13 cellular contexts compared by ENCODE assay signal in the genomic region with DNA sequence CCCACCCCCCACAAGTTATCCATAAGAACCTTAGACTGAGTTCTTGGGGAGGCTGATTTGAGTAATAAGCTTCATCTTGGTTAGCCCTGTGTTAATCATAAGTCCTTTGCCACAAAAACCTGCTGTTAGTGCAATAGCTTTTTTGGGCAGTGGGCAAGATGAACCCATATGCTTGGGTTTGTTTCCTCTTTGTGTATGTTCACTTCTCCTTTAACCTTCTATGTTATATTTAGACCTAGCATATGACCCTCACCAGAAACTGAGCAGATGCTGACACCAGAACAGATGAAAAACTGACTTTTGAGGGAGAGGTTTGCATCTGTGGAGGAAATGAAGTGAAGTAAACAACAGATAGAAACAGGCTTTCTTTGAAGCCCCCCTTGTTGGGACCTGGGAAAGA.
A peak's percentile ranks its signal among the peaks of the same experiment; 100 is the strongest.
DNase-seq lines count a peak whose midpoint lies in the region; ATAC-seq, FAIRE-seq and TF ChIP-seq lines count a peak whose summit lies in the region.
"Had no signal": no experiment of that assay in that cellular context is flagged by ENCODE, and none has a peak within 500 bp of the region (broad histone marks: within the 10 kb centered on the region; RNA-seq: fewer than 3 reads in every experiment).

No MANE protein-coding gene starts in this region.

- no peaks in the 10 kb centered on the region for H3K79me2 ChIP-seq in smooth muscle cell (ENCODE audit: low read depth)

- no peaks in the 10 kb centered on the region for H4K20me1 ChIP-seq in smooth muscle cell (ENCODE audit: low read depth)

- peak; percentile 87 for FAIRE-seq in GM12891 (lab: Jason Lieb, UNC)

- POLR2A ChIA-PET in A673 (lab: Charles Lee; ENCODE audit: low non-redundant PET), result no interaction called here

- ATAC-seq in GM21390 (IDR thresholded peaks at IDR 0.05; ENCODE audit: unreplicated experiment) (peak; percentile 62), HG03354 (IDR thresholded peaks at IDR 0.05; ENCODE audit: poor library complexity, severe bottlenecking, unreplicated experiment) (peak; percentile 86)
- peak; percentile 48 for ATAC-seq in effector memory CD8-positive, alpha-beta T cell (replicated peaks)

- no peak for TF ChIP-seq POLR2A in GM12891 (IDR thresholded peaks at IDR 0.05; ENCODE audit: low read depth, low read length)

- H3K27me3 Mint-ChIP-seq in effector memory CD8-positive, alpha-beta T cell, result peaks cover 26% of the 10 kb centered on the region in 2 donors
- peaks cover 16% of the 10 kb centered on the region for H3K27me3 Mint-ChIP-seq in activated naive CD8-positive, alpha-beta T cell treated with anti-CD3 and anti-CD28 coated beads for 36 hours
- H3K27me3 Mint-ChIP-seq: brain had no signal

- H3K36me3 ChIP-seq in smooth muscle cell (ENCODE audit: low read depth), result no peaks in the 10 kb centered on the region
- H3K36me3 ChIP-seq in A673 (ENCODE audit: insufficient read depth, low read length, poor library complexity, severe bottlenecking), result no peaks in the 10 kb centered on the region
- H3K36me3 ChIP-seq: ovary had no signal

- intact Hi-C loops in A673 (cut with micrococcal nuclease; ENCODE audit: unreplicated experiment), result no loop called here

- DNase-seq in GM12891 (ENCODE audit: insufficient read length, low spot score) (no peak), AG20443 (ENCODE audit: low spot score) (no peak), smooth muscle cell (lab: John Stamatoyannopoulos, UW; ENCODE audit: unreplicated experiment) (no peak), A673 (ENCODE audit: low spot score) (no peak)
- DNase-seq in effector memory CD8-positive, alpha-beta T cell, result no peak
- no peak for DNase-seq in activated naive CD8-positive, alpha-beta T cell treated with anti-CD3 and anti-CD28 coated beads for 36 hours
- DNase-seq: activated CD4-positive, alpha-beta T cell treated with anti-CD3 and anti-CD28 coated beads, Interleukin-2, amount 50 U/mL, for 4 hours; CD4-positive, alpha-beta T cell; NCI-H510A treated with DMSO at 0.1 percent for 48 hours; ovary had no signal

- CTCF ChIA-PET in A673 (lab: Charles Lee), result no interaction called here

- H3K27ac Mint-ChIP-seq in effector memory CD8-positive, alpha-beta T cell, result no peak overlapping the region
- no peak overlapping the region for H3K27ac Mint-ChIP-seq in activated naive CD8-positive, alpha-beta T cell treated with anti-CD3 and anti-CD28 coated beads for 36 hours
- H3K27ac Mint-ChIP-seq: CD4-positive, alpha-beta T cell had no signal

- no peak overlapping the region for H3K9ac ChIP-seq in smooth muscle cell (ENCODE audit: low read depth)

- H3K4me1 Mint-ChIP-seq in effector memory CD8-positive, alpha-beta T cell (ENCODE audit: low read depth in 2 of 2), result no peaks in the 10 kb centered on the region
- H3K4me1 Mint-ChIP-seq in activated naive CD8-positive, alpha-beta T cell treated with anti-CD3 and anti-CD28 coated beads for 36 hours, result no peaks in the 10 kb centered on the region

- no peak overlapping the region for H3K4me2 ChIP-seq in smooth muscle cell

- H3K4me3 Mint-ChIP-seq in effector memory CD8-positive, alpha-beta T cell, result no peak overlapping the region
- H3K4me3 Mint-ChIP-seq in activated naive CD8-positive, alpha-beta T cell treated with anti-CD3 and anti-CD28 coated beads for 36 hours, result no peak overlapping the region
- H3K4me3 Mint-ChIP-seq: brain; CD4-positive, alpha-beta T cell had no signal

- no peak overlapping the region for H3K27ac ChIP-seq in smooth muscle cell (ENCODE audit: low read depth)
- H3K27ac ChIP-seq in A673 (ENCODE audit: low read depth, low read length, poor library complexity, severe bottlenecking), result no peak overlapping the region
- H3K27ac ChIP-seq: ovary had no signal

- H3K9me3 Mint-ChIP-seq in effector memory CD8-positive, alpha-beta T cell, result no peaks in the 10 kb centered on the region
- H3K9me3 Mint-ChIP-seq in activated naive CD8-positive, alpha-beta T cell treated with anti-CD3 and anti-CD28 coated beads for 36 hours, result no peaks in the 10 kb centered on the region
- H3K9me3 Mint-ChIP-seq: brain; CD4-positive, alpha-beta T cell had no signal

- no peaks in the 10 kb centered on the region for H3K4me1 ChIP-seq in smooth muscle cell (ENCODE audit: low read depth)
- no peaks in the 10 kb centered on the region for H3K4me1 ChIP-seq in A673 (ENCODE audit: insufficient read depth, low read length, poor library complexity, severe bottlenecking)

- H2AFZ ChIP-seq in smooth muscle cell (ENCODE audit: low read depth), result no peak overlapping the region

- H3K36me3 Mint-ChIP-seq in effector memory CD8-positive, alpha-beta T cell (ENCODE audit: insufficient read depth), result peaks cover 3% of the 10 kb centered on the region
- H3K36me3 Mint-ChIP-seq in activated naive CD8-positive, alpha-beta T cell treated with anti-CD3 and anti-CD28 coated beads for 36 hours, result no peaks in the 10 kb centered on the region
- H3K36me3 Mint-ChIP-seq: brain had no signal

- TF ChIP-seq CTCF in smooth muscle cell (IDR thresholded peaks at IDR 0.05; ENCODE audit: borderline replicate concordance, insufficient read depth, poor library complexity, severe bottlenecking), result no peak
- no peak for TF ChIP-seq CTCF in A673 (conservative IDR thresholded peaks at IDR 0.05; ENCODE audit: low read depth, low read length)

- no peak overlapping the region for H3K4me3 ChIP-seq in smooth muscle cell
- H3K4me3 ChIP-seq in A673 (ENCODE audit: low read depth, low read length, poor library complexity, severe bottlenecking), result no peak overlapping the region
- H3K4me3 ChIP-seq: ovary had no signal

- H3K27me3 ChIP-seq in smooth muscle cell (ENCODE audit: low read depth) (no peaks in the 10 kb centered on the region), A673 (replicated peaks; ENCODE audit: insufficient read depth, low read depth, low read length, poor library complexity) (peaks cover 11% of the 10 kb centered on the region)
- H3K27me3 ChIP-seq: ovary had no signal

- H3K9me3 ChIP-seq in smooth muscle cell (replicated peaks; ENCODE audit: low read depth) (no peaks in the 10 kb centered on the region), A673 (ENCODE audit: low read depth, low read length, poor library complexity, severe bottlenecking) (no peaks in the 10 kb centered on the region)
- H3K9me3 ChIP-seq: ovary had no signal

- BruUV-seq in A673 (replicated peaks; lab: Mats Ljungman, UMichigan), result no TSS peak

- no peaks in the 10 kb centered on the region for H3F3A ChIP-seq in smooth muscle cell (ENCODE audit: low read depth)

TF ChIP-seq in GM12891, 5 proteins besides CTCF, POLR2A, EP300 and RAD21:
- peak; percentile 81 for TF ChIP-seq SPI1 (IDR thresholded peaks at IDR 0.05; ENCODE audit: low read depth, low read length)
- TF ChIP-seq PAX5 (IDR thresholded peaks at IDR 0.05; ENCODE audit: insufficient read depth, low read length, severe bottlenecking), result no peak
- no peak for TF ChIP-seq POU2F2 (IDR thresholded peaks at IDR 0.05; ENCODE audit: low read depth, low read length)
- no peak for TF ChIP-seq POLR2AphosphoS5 (IDR thresholded peaks at IDR 0.05; ENCODE audit: low read depth, low read length)
- TF ChIP-seq TAF1 (IDR thresholded peaks at IDR 0.05; ENCODE audit: low read depth, low read length), result no peak
